In the genomic region with DNA sequence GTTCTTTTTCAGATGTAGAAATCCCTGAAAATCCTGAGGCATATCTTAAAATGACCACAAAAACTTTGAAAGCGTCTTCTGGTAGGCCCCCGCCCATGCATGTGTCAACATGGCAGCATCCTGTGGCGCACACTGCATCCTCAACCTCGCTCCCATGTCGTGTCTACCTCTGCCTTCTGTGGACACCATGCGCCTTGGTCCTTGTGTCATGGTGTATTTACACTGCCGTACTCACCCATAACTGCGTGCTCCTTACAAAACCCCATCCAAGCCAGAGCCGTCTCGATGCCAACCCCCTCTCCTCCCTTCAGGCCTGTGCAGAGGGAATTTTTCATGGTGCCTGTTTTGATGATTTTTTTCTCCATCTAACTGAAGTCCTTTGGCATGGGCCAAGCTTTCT, we compare ENCODE assay signal across 18 cellular contexts.
"Had no signal": no experiment of that assay in that cellular context is flagged by ENCODE, and none has a peak within 500 bp of the region (broad histone marks: within the 10 kb centered on the region; RNA-seq: fewer than 3 reads in every experiment).

No MANE protein-coding gene starts in this region.

- H3K27ac ChIP-seq: foreskin keratinocyte, neural progenitor cell, ovary, tibial nerve, vagina had no signal

- H3K4me1 Mint-ChIP-seq: activated naive CD4-positive, alpha-beta T cell treated with anti-CD3 and anti-CD28 coated beads, Interleukin-2, amount 50 U/mL, for 24 hours; neural progenitor cell had no signal

- ATAC-seq: activated CD4-positive, CD25-positive, alpha-beta regulatory T cell treated with anti-CD3 and anti-CD28 coated beads, Interleukin-2, amount 50 U/mL, for 24 hours; activated CD8-positive, alpha-beta T cell treated with anti-CD3 and anti-CD28 coated beads, Interleukin-2, amount 10 ng/mL, durations not matched to agents 7 days and 5 days; foreskin keratinocyte; left lung; stimulated activated naive CD8-positive, alpha-beta T cell treated with anti-CD3 and anti-CD28 coated beads, Interleukin-15, Interleukin-2, amounts not matched to agents 100 U/mL and 50 U/mL, for 24 hours had no signal

- H3K4me3 Mint-ChIP-seq: activated CD4-positive, alpha-beta T cell treated with anti-CD3 and anti-CD28 coated beads, Interleukin-2, amount 10 ng/mL, durations not matched to agents 7 days and 5 days; activated CD8-positive, alpha-beta T cell treated with anti-CD3 and anti-CD28 coated beads, Interleukin-2, amount 10 ng/mL, durations not matched to agents 7 days and 5 days; activated naive CD4-positive, alpha-beta T cell treated with anti-CD3 and anti-CD28 coated beads, Interleukin-2, amount 50 U/mL, for 24 hours; naive B cell; neural progenitor cell had no signal

- H3K9me3 Mint-ChIP-seq: activated CD4-positive, alpha-beta T cell treated with anti-CD3 and anti-CD28 coated beads, Interleukin-2, amount 10 ng/mL, durations not matched to agents 7 days and 5 days; activated naive CD4-positive, alpha-beta T cell treated with anti-CD3 and anti-CD28 coated beads, Interleukin-2, amount 50 U/mL, for 24 hours; naive B cell; neural progenitor cell had no signal

- H3K27me3 Mint-ChIP-seq: activated CD4-positive, alpha-beta T cell treated with anti-CD3 and anti-CD28 coated beads, Interleukin-2, amount 10 ng/mL, durations not matched to agents 7 days and 5 days; activated naive CD4-positive, alpha-beta T cell treated with anti-CD3 and anti-CD28 coated beads, Interleukin-2, amount 50 U/mL, for 24 hours; naive B cell had no signal

- DNase-seq: activated CD4-positive, alpha-beta T cell treated with anti-CD3 and anti-CD28 coated beads, Interleukin-2, amount 10 ng/mL, durations not matched to agents 7 days and 5 days; activated CD8-positive, alpha-beta memory T cell treated with anti-CD3 and anti-CD28 coated beads, Interleukin-2, amount 50 U/mL, for 4 hours; activated CD8-positive, alpha-beta T cell treated with anti-CD3 and anti-CD28 coated beads, Interleukin-2, amount 10 ng/mL, durations not matched to agents 7 days and 5 days; activated effector memory CD4-positive, alpha-beta T cell treated with anti-CD3 and anti-CD28 coated beads, Interleukin-2, amount 50 U/mL, for 16 hours; activated T-cell treated with anti-CD3 and anti-CD28 coated beads, Interleukin-2, amount 50 U/mL, for 48 hours; central memory CD4-positive, alpha-beta T cell; dorsolateral prefrontal cortex; foreskin keratinocyte; glutamatergic neuron; left lung; naive B cell; ovary; stimulated activated naive CD8-positive, alpha-beta T cell treated with anti-CD3 and anti-CD28 coated beads, Interleukin-15, Interleukin-2, amounts not matched to agents 100 U/mL and 50 U/mL, for 24 hours had no signal

- H3K27ac Mint-ChIP-seq: activated CD4-positive, alpha-beta T cell treated with anti-CD3 and anti-CD28 coated beads, Interleukin-2, amount 10 ng/mL, durations not matched to agents 7 days and 5 days; activated CD8-positive, alpha-beta T cell treated with anti-CD3 and anti-CD28 coated beads, Interleukin-2, amount 10 ng/mL, durations not matched to agents 7 days and 5 days; activated naive CD4-positive, alpha-beta T cell treated with anti-CD3 and anti-CD28 coated beads, Interleukin-2, amount 50 U/mL, for 24 hours; neural progenitor cell had no signal
